In genomic region chr5:80985600-80986228, GRCh38 we compare ENCODE assay signal across 19 cellular contexts. TPM values are rescaled to one million over a fixed set of nuclear protein-coding genes. Genes with fewer than 3 reads are reported as not detected.
DNase-seq lines count a peak whose midpoint lies in the region; ATAC-seq and TF ChIP-seq lines count a peak whose summit lies in the region.
"Had no signal": no experiment of that assay in that cellular context is flagged by ENCODE, and none has a peak within 500 bp of the region (broad histone marks: within the 10 kb centered on the region; RNA-seq: fewer than 3 reads in every experiment).

No MANE protein-coding gene starts in this region.

- no peak overlapping the region for H3K4me3 ChIP-seq in CD8-positive, alpha-beta memory T cell (ENCODE audit: low read length)
- H3K4me3 ChIP-seq in heart right ventricle (peak overlapping the region in 8 of 10 donors; percentile 3 to 38 (median 22)), upper lobe of right lung (no peak overlapping the region), WERI-Rb-1 (ENCODE audit: low read depth, low read length) (no peak overlapping the region)
- H3K4me3 ChIP-seq: GM12878, mucosa of descending colon, ovary, suprapubic skin had no signal

- CTCF ChIA-PET in CD8-positive, alpha-beta memory T cell (lab: Charles Lee) = no interaction called here
- CTCF ChIA-PET in GM10248 (lab: Yijun Ruan, JAX) = interaction anchor here (2.5 kb wide), 1 partner anchor 8 kb away, joined by 9 read pairs; no protein-coding TSS in a partner anchor

- WGBS in heart right ventricle, 2 donors = 47 to 55% methylated on average over 2 of the region's 2 CpGs

- H3K36me3 ChIP-seq in CD8-positive, alpha-beta memory T cell (ENCODE audit: insufficient read depth, low read length) = no peaks in the 10 kb centered on the region
- H3K36me3 ChIP-seq in heart right ventricle (no peaks in the 10 kb centered on the region), upper lobe of right lung (no peaks in the 10 kb centered on the region), WERI-Rb-1 (no peaks in the 10 kb centered on the region; the same call in 1 of the 2 replicates)
- H3K36me3 ChIP-seq: ovary, suprapubic skin had no signal

- POLR2A ChIA-PET in CD8-positive, alpha-beta memory T cell (lab: Charles Lee) = no interaction called here
- POLR2A ChIA-PET in GM10248 (lab: Yijun Ruan, JAX) = no interaction called here

- H3K27me3 ChIP-seq in CD8-positive, alpha-beta memory T cell (ENCODE audit: insufficient read depth, low read length, poor library complexity, severe bottlenecking) = no peaks in the 10 kb centered on the region
- H3K27me3 ChIP-seq in heart right ventricle (no peaks in the 10 kb centered on the region), upper lobe of right lung (no peaks in the 10 kb centered on the region), WERI-Rb-1 (ENCODE audit: insufficient read depth, low read depth, severe bottlenecking) (no peaks in the 10 kb centered on the region)
- H3K27me3 ChIP-seq: ovary, suprapubic skin had no signal

- TF ChIP-seq CTCF in heart right ventricle (IDR thresholded peaks at IDR 0.05) (no peak), upper lobe of right lung (IDR thresholded peaks at IDR 0.05) (no peak), WERI-Rb-1 (IDR thresholded peaks at IDR 0.05; ENCODE audit: low read depth, low read length) (no peak), GM10248 (IDR thresholded peaks at IDR 0.05; ENCODE audit: control extremely low read depth, extremely low read depth, low read depth, missing control alignments) (no peak)

- peak overlapping the region in 5 of 8 donors; percentile 0 to 43 (median 15) for H3K27ac Mint-ChIP-seq in CD8-positive, alpha-beta memory T cell
- peak overlapping the region; percentile 83 for H3K27ac Mint-ChIP-seq in T-helper 17 cell

- H3K9me3 Mint-ChIP-seq in CD8-positive, alpha-beta memory T cell = no peaks in the 10 kb centered on the region

- no peak overlapping the region for H3K27ac ChIP-seq in CD8-positive, alpha-beta memory T cell (ENCODE audit: low read depth, low read length)
- H3K27ac ChIP-seq in heart right ventricle (peak overlapping the region in 9 of 10 donors; percentile 36 to 81 (median 65)), upper lobe of right lung (no peak overlapping the region), WERI-Rb-1 (no peak overlapping the region)
- H3K27ac ChIP-seq: C4-2B, HL-60, ovary, suprapubic skin had no signal

- H3K4me1 Mint-ChIP-seq in CD8-positive, alpha-beta memory T cell = peaks cover 36 to 85% (median 59%) of the 10 kb centered on the region in 3 donors
- H3K4me1 Mint-ChIP-seq in T-helper 17 cell = peaks cover 51% of the 10 kb centered on the region

- ATAC-seq in T-helper 17 cell = peak; percentile 46
- ATAC-seq in heart right ventricle = peak; percentile 57 to 94 (median 88)
- ATAC-seq in sciatic nerve = peak; percentile 35
- no peak for ATAC-seq in upper lobe of right lung
- ATAC-seq: GM12878, mucosa of descending colon, PC-3 had no signal

- peaks cover 0 to 3% (median 1%) of the 10 kb centered on the region in 3 donors for H3K36me3 Mint-ChIP-seq in CD8-positive, alpha-beta memory T cell
- H3K36me3 Mint-ChIP-seq in T-helper 17 cell (ENCODE audit: low read depth) = peaks cover 3% of the 10 kb centered on the region

- DNase-seq in CD8-positive, alpha-beta memory T cell = no peak
- DNase-seq in T-helper 17 cell (no peak), heart right ventricle (peak in 1 of 2 donors; percentile 53), sciatic nerve (ENCODE audit: low spot score) (no peak), upper lobe of right lung (no peak), WERI-Rb-1 (no peak), GM10248 (ENCODE audit: extremely low spot score) (no peak)
- DNase-seq: activated T-cell treated with anti-CD3 and anti-CD28 coated beads for 4 hours, anterior cingulate cortex, EL, mucosa of descending colon, NCI-H187 treated with DMSO at 0.1 percent for 48 hours, NCI-H510A treated with DMSO at 0.1 percent for 48 hours, ovary, PC-3 had no signal

- H3K27me3 Mint-ChIP-seq in CD8-positive, alpha-beta memory T cell = peaks cover 0 to 2% of the 10 kb centered on the region in 2 donors
- no peaks in the 10 kb centered on the region for H3K27me3 Mint-ChIP-seq in T-helper 17 cell

- peak overlapping the region in 4 of 7 donors; percentile 1 to 21 (median 12) for H3K4me3 Mint-ChIP-seq in CD8-positive, alpha-beta memory T cell
- peak overlapping the region; percentile 55 for H3K4me3 Mint-ChIP-seq in T-helper 17 cell

- intact Hi-C loops in heart right ventricle (cut with DNase I) = loop anchor here in 1 of 10 donors (2.0 kb wide), 1 partner anchor 19 kb away; no protein-coding TSS in a partner anchor
- intact Hi-C loops in sciatic nerve (cut with DNase I) = no loop called here
- intact Hi-C loops in upper lobe of right lung (cut with DNase I) = no loop called here

- no peaks in the 10 kb centered on the region for H3K9me3 ChIP-seq in CD8-positive, alpha-beta memory T cell (ENCODE audit: low read length)
- no peaks in the 10 kb centered on the region for H3K9me3 ChIP-seq in T-helper 17 cell (ENCODE audit: control insufficient read depth, low read length, poor library complexity, severe bottlenecking)
- H3K9me3 ChIP-seq in heart right ventricle = no peaks in the 10 kb centered on the region
- H3K9me3 ChIP-seq in upper lobe of right lung = no peaks in the 10 kb centered on the region
- no peaks in the 10 kb centered on the region for H3K9me3 ChIP-seq in WERI-Rb-1 (ENCODE audit: severe bottlenecking)
- H3K9me3 ChIP-seq: mucosa of descending colon, ovary, suprapubic skin had no signal

- peaks cover 31% of the 10 kb centered on the region for H3K4me1 ChIP-seq in CD8-positive, alpha-beta memory T cell (ENCODE audit: insufficient read depth, low read length)
- H3K4me1 ChIP-seq in heart right ventricle (peaks cover 0 to 65% (median 13%) of the 10 kb centered on the region in 9 donors), upper lobe of right lung (no peaks in the 10 kb centered on the region)
- H3K4me1 ChIP-seq: suprapubic skin had no signal

RNA-seq across cellular contexts. Expression of gene RASGRF2, which starts 25.6 kb away (rescaled TPM):
- 10 to 100 TPM; 11.1 to 13.5 TPM for total RNA-seq in CD8-positive, alpha-beta memory T cell
- polyA plus RNA-seq in CD8-positive, alpha-beta memory T cell = 13.4 TPM
- 10 to 100 TPM; 21.3 to 32.3 TPM for total RNA-seq in T-helper 17 cell
- 10 to 100 TPM in 2 of 10 donors, 1 to 10 TPM in 8; 4.2 to 13.4 (median 6.8) TPM for total RNA-seq in heart right ventricle
- polyA plus RNA-seq in heart right ventricle = 1 to 10 TPM; 2.9 to 8.6 TPM
- total RNA-seq in sciatic nerve = 63.8 TPM
- 5.4 TPM for total RNA-seq in upper lobe of right lung

Comparison
In these comparisons a context has a peak if more than half of its experiments do, and no peak if none do; other contexts are left out.
1. H3K27ac ChIP-seq: peak in heart right ventricle (9 of 10); none in CD8-positive, alpha-beta memory T cell (single experiment), upper lobe of right lung (single experiment) and WERI-Rb-1 (single experiment).
2. H3K4me3 ChIP-seq: peak in heart right ventricle (8 of 10); none in CD8-positive, alpha-beta memory T cell (single experiment), upper lobe of right lung (single experiment) and WERI-Rb-1 (single experiment).